In genomic region chr14:42113358-42114070, GRCh38 we compare ENCODE assay signal across 37 cellular contexts.
"Had no signal": no experiment of that assay in that cellular context is flagged by ENCODE, and none has a peak within 500 bp of the region (broad histone marks: within the 10 kb centered on the region; RNA-seq: fewer than 3 reads in every experiment).

No MANE protein-coding gene starts in this region.

- H3K27ac ChIP-seq: PC-9, RWPE1, WERI-Rb-1 had no signal

- H3K36me3 ChIP-seq: WERI-Rb-1 had no signal

- ATAC-seq: activated CD8-positive, alpha-beta memory T cell treated with anti-CD3 and anti-CD28 coated beads, Interleukin-2, amount 10 ng/mL, durations not matched to agents 7 days and 5 days; Right ventricle myocardium inferior; SK-N-SH treated with all-trans-retinoic acid at 6 μM for 48 hours had no signal

- DNase-seq: activated CD4-positive, alpha-beta memory T cell treated with anti-CD3 and anti-CD28 coated beads, Interleukin-2, amount 10 ng/mL, durations not matched to agents 7 days and 5 days; activated CD4-positive, alpha-beta T cell treated with anti-CD3 and anti-CD28 coated beads for 1 hour; activated CD4-positive, alpha-beta T cell treated with anti-CD3 and anti-CD28 coated beads for 48 hours; activated CD4-positive, CD25-positive, alpha-beta regulatory T cell; activated CD8-positive, alpha-beta memory T cell treated with anti-CD3 and anti-CD28 coated beads for 24 hours; activated CD8-positive, alpha-beta memory T cell treated with anti-CD3 and anti-CD28 coated beads, Interleukin-2, amount 10 ng/mL, durations not matched to agents 7 days and 5 days; activated CD8-positive, alpha-beta memory T cell treated with anti-CD3 and anti-CD28 coated beads, Interleukin-2, amount 50 U/mL, for 48 hours; activated effector memory CD4-positive, alpha-beta T cell treated with Interleukin-2 at 50 U/mL for 16 hours; activated naive CD4-positive, alpha-beta T cell treated with Interleukin-2 at 50 U/mL for 16 hours; activated naive CD8-positive, alpha-beta T cell treated with anti-CD3 and anti-CD28 coated beads, Interleukin-2, amount 10 ng/mL, durations not matched to agents 7 days and 5 days; activated T-cell treated with anti-CD3 and anti-CD28 coated beads, Interleukin-2, amount 50 U/mL, for 48 hours; anterior cingulate cortex; caudate nucleus; cerebellar nuclear complex; Karpas-422; KBM-7; NCI-H1048; NCI-H1105 treated with DMSO at 0.1 percent for 48 hours; NCI-H1436; NCI-H187; NCI-H2029 treated with DMSO at 0.1 percent for 48 hours; NCI-H2107; NCI-H2171; NCI-H510A; NCI-H526; NCI-H748 treated with DMSO at 0.1 percent for 48 hours; NK-92 treated with Interleukin-12 subunit alpha and Interleukin-12 subunit beta, amount 100 ng/mL, for 24 hours; PC-9; SIG-M5; SW 1271; T-helper 1 cell; T-helper 2 cell; T-helper 9 cell; WERI-Rb-1 had no signal

- H3K4me3 ChIP-seq: PC-9 had no signal
